13 cellular contexts compared by ENCODE assay signal in genomic region chr17:80781851-80782277, GRCh38.
A peak's percentile ranks its signal among the peaks of the same experiment; 100 is the strongest.
DNase-seq lines count a peak whose midpoint lies in the region; ATAC-seq and TF ChIP-seq lines count a peak whose summit lies in the region.
"Had no signal": no experiment of that assay in that cellular context is flagged by ENCODE, and none has a peak within 500 bp of the region (broad histone marks: within the 10 kb centered on the region; RNA-seq: fewer than 3 reads in every experiment).

No MANE protein-coding gene starts in this region.

- POLR2A ChIA-PET in activated CD4-positive, alpha-beta T cell treated with anti-CD3 and anti-CD28 coated beads for 36 hours (lab: Charles Lee), result no interaction called here

- no peak for ATAC-seq in activated CD4-positive, alpha-beta T cell treated with anti-CD3 and anti-CD28 coated beads for 36 hours

- peaks cover 20% of the 10 kb centered on the region for H3K79me1 ChIP-seq in trophoblast cell (ENCODE audit: low read length)

- H3K4me3 ChIP-seq in trophoblast cell (ENCODE audit: low read depth, low read length), result no peak overlapping the region
- H3K4me3 ChIP-seq: upper lobe of left lung had no signal

- DNase-seq in activated CD4-positive, alpha-beta T cell treated with anti-CD3 and anti-CD28 coated beads for 36 hours, result no peak
- no peak for DNase-seq in activated CD4-positive, alpha-beta T cell treated with anti-CD3 and anti-CD28 coated beads for 1 hour
- DNase-seq in trophoblast cell, result no peak
- DNase-seq in DMS114 treated with DMSO at 0.1 percent for 48 hours (lab: John Stamatoyannopoulos, UW; ENCODE audit: unreplicated experiment), result no peak
- DNase-seq in NCI-H2029 treated with DMSO at 0.1 percent for 48 hours (lab: John Stamatoyannopoulos, UW), result no peak
- no peak for DNase-seq in NCI-H1105 treated with DMSO at 0.1 percent for 48 hours (lab: John Stamatoyannopoulos, UW)
- DNase-seq: left cardiac atrium; NCI-H1092 treated with DMSO at 0.1 percent for 48 hours; NCI-H526; stimulated activated CD4-positive, alpha-beta T cell treated with anti-CD3 and anti-CD28 coated beads, Interleukin-12 subunit alpha, Interleukin-12 subunit beta, amount 100 ng/mL, for 4 hours had no signal

- H3K4me2 ChIP-seq in trophoblast cell (ENCODE audit: low read length), result no peak overlapping the region

- H3K27me3 ChIP-seq in trophoblast cell (ENCODE audit: insufficient read depth, low read length), result no peaks in the 10 kb centered on the region
- H3K27me3 ChIP-seq: upper lobe of left lung had no signal

- peak overlapping the region; percentile 87 for H2BK12ac ChIP-seq in trophoblast cell (ENCODE audit: low read length)

- H3K27ac ChIP-seq in KOPT-K1 (ENCODE audit: low read depth, low read length, poor library complexity, severe bottlenecking), result peak overlapping the region; percentile 89
- peak overlapping the region; percentile 58 for H3K27ac ChIP-seq in trophoblast cell (ENCODE audit: low read depth, low read length)

- H2AFZ ChIP-seq in trophoblast cell (ENCODE audit: insufficient read depth, low read length, poor library complexity), result peak overlapping the region; percentile 50

- no peaks in the 10 kb centered on the region for H3K9me3 Mint-ChIP-seq in activated CD4-positive, alpha-beta T cell treated with anti-CD3 and anti-CD28 coated beads for 36 hours (ENCODE audit: low read depth)
- H3K9me3 Mint-ChIP-seq in brain, result no peaks in the 10 kb centered on the region

- intact Hi-C loops in activated CD4-positive, alpha-beta T cell treated with anti-CD3 and anti-CD28 coated beads for 36 hours (cut with DNase I, micrococcal nuclease), result loop anchor here in 1 of 2 experiments (2.0 kb wide), 1 partner anchor 21 kb away; no protein-coding TSS in a partner anchor

- peak overlapping the region; percentile 50 for H3K4ac ChIP-seq in trophoblast cell (ENCODE audit: low read depth, low read length)

- peaks cover 1% of the 10 kb centered on the region for H3K79me2 ChIP-seq in trophoblast cell (ENCODE audit: control insufficient read depth, insufficient read depth, low read length, poor library complexity)

- peak overlapping the region; percentile 20 for H2AK5ac ChIP-seq in trophoblast cell (ENCODE audit: low read length)

- H3K4me1 ChIP-seq in trophoblast cell (ENCODE audit: control insufficient read depth in 1 of 2, insufficient read depth in 2 of 2, low read length in 2 of 2), result peaks cover 26 to 35% of the 10 kb centered on the region in 2 experiments

- H3K9me3 ChIP-seq in KOPT-K1 (ENCODE audit: insufficient read depth, low read length, poor library complexity, severe bottlenecking) (no peaks in the 10 kb centered on the region), trophoblast cell (ENCODE audit: insufficient read depth, low read depth, low read length) (peaks cover 1% of the 10 kb centered on the region)
- H3K9me3 ChIP-seq: upper lobe of left lung had no signal

- H3K4me3 Mint-ChIP-seq in activated CD4-positive, alpha-beta T cell treated with anti-CD3 and anti-CD28 coated beads for 36 hours, result no peak overlapping the region
- no peak overlapping the region for H3K4me3 Mint-ChIP-seq in brain

- H2BK120ac ChIP-seq in trophoblast cell (ENCODE audit: insufficient read depth, low read length, poor library complexity), result peak overlapping the region; percentile 21

- peaks cover 43% of the 10 kb centered on the region for H3K36me3 ChIP-seq in KOPT-K1 (ENCODE audit: insufficient read depth, low read length)
- peaks cover 2% of the 10 kb centered on the region in 2 experiments for H3K36me3 ChIP-seq in trophoblast cell (ENCODE audit: control insufficient read depth in 1 of 2, insufficient read depth in 2 of 2, low read length in 2 of 2)
- H3K36me3 ChIP-seq: upper lobe of left lung had no signal

- peak overlapping the region; percentile 48 for H3K14ac ChIP-seq in trophoblast cell (ENCODE audit: low read length)

- H3K27me3 Mint-ChIP-seq in activated CD4-positive, alpha-beta T cell treated with anti-CD3 and anti-CD28 coated beads for 36 hours, result no peaks in the 10 kb centered on the region
- no peaks in the 10 kb centered on the region for H3K27me3 Mint-ChIP-seq in brain

- H3K23ac ChIP-seq in trophoblast cell (ENCODE audit: low read length), result no peak overlapping the region

- TF ChIP-seq CTCF in brain (conservative IDR thresholded peaks at IDR 0.05), result no peak

- no peak overlapping the region for H3K9ac ChIP-seq in trophoblast cell (ENCODE audit: low read length)

- peaks cover 85% of the 10 kb centered on the region for H3K4me1 Mint-ChIP-seq in activated CD4-positive, alpha-beta T cell treated with anti-CD3 and anti-CD28 coated beads for 36 hours
- H3K4me1 Mint-ChIP-seq in brain, result peaks cover 66% of the 10 kb centered on the region

- H3K27ac Mint-ChIP-seq in activated CD4-positive, alpha-beta T cell treated with anti-CD3 and anti-CD28 coated beads for 36 hours, result peak overlapping the region; percentile 95
- H3K27ac Mint-ChIP-seq in brain, result peak overlapping the region; percentile 55 to 76 (median 62)

- WGBS in trophoblast cell (ENCODE audit: extremely low coverage, insufficient coverage, insufficient read length), result no CpG with 5 or more reads among the region's 13 CpGs

- peaks cover 40% of the 10 kb centered on the region for H3K36me3 Mint-ChIP-seq in activated CD4-positive, alpha-beta T cell treated with anti-CD3 and anti-CD28 coated beads for 36 hours (ENCODE audit: low read depth)
- H3K36me3 Mint-ChIP-seq in brain, result peaks cover 22% of the 10 kb centered on the region

- H4K12ac ChIP-seq in trophoblast cell (ENCODE audit: low read depth, low read length), result no peak overlapping the region

- peak overlapping the region; percentile 22 for H2BK5ac ChIP-seq in trophoblast cell (ENCODE audit: low read depth, low read length, poor library complexity)

- H3K18ac ChIP-seq in trophoblast cell (ENCODE audit: low read length), result peak overlapping the region; percentile 54

- CTCF ChIA-PET in activated CD4-positive, alpha-beta T cell treated with anti-CD3 and anti-CD28 coated beads for 36 hours (lab: Charles Lee), result interaction anchor here (0.6 to 1.8 kb wide), 5 partner anchors 9 to 199 kb away, joined by 4 to 6 read pairs (median 4); no protein-coding TSS in a partner anchor

- peak overlapping the region; percentile 8 for H4K8ac ChIP-seq in trophoblast cell (ENCODE audit: low read depth, low read length)

- H4K91ac ChIP-seq in trophoblast cell (ENCODE audit: low read depth, low read length), result peak overlapping the region; percentile 82
